ENCODE assay signal across 1 cellular context in the genomic region with DNA sequence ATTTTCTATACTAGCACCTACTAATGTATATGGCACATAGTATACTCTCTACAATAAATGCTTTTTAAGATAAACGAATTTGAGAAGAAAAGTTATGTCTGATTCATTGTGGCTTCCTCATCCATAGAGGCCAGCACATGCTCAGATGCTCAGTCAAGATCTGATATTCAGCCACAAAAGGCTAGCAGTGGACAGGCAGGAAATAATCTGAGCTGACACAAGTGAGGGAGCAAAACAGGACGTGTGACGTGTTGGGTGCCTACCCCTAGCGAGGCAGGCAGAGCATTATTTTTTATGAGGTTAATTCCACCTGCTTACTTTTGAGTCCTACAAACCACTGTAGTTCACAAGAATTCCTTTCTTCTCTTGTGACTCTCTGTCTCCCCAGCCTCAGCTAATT.
TF ChIP-seq lines count a peak whose summit lies in the region.

No MANE protein-coding gene starts in this region.

TF ChIP-seq in K562, 482 proteins besides CTCF, POLR2A, EP300 and RAD21 (continued from another document):
- TF ChIP-seq PTBP1 (IDR thresholded peaks at IDR 0.05; ENCODE audit: low read depth, low read length) (no peak), XRCC3 (IDR thresholded peaks at IDR 0.05) (no peak), LEF1 (IDR thresholded peaks at IDR 0.05) (no peak), ZKSCAN3 (CRISPR knock-in tag; IDR thresholded peaks at IDR 0.05) (no peak), ERF (CRISPR knock-in tag; IDR thresholded peaks at IDR 0.05) (0 out of 2 replicates have a peak, but pooled peaks have one; percentile 10), CREM (IDR thresholded peaks at IDR 0.05; ENCODE audit: low read depth) (peak; percentile 65), ATF1 (CRISPR knock-in tag; IDR thresholded peaks at IDR 0.05) (no peak), ATF1 (tag; IDR thresholded peaks at IDR 0.05) (0 out of 2 replicates have a peak, but pooled peaks have one; percentile 25), TEAD4 (IDR thresholded peaks at IDR 0.05; ENCODE audit: low read length) (peak; percentile 13; the same call in 1 of the 2 replicates), TEAD4 (CRISPR knock-in tag; IDR thresholded peaks at IDR 0.05; ENCODE audit: borderline replicate concordance) (no peak), SMAD4 (CRISPR knock-in tag; conservative IDR thresholded peaks at IDR 0.05) (0 out of 2 replicates have a peak, but pooled peaks have one; percentile 26), SP1 (CRISPR knock-in tag; IDR thresholded peaks at IDR 0.05) (no peak), CTBP1 (IDR thresholded peaks at IDR 0.05; ENCODE audit: borderline replicate concordance) (0 out of 2 replicates have a peak, but pooled peaks have one; percentile 17), CAMTA2 (CRISPR knock-in tag; conservative IDR thresholded peaks at IDR 0.05) (no peak), ZNF175 (CRISPR knock-in tag; IDR thresholded peaks at IDR 0.05; ENCODE audit: low read depth) (peak; percentile 73; the same call in 1 of the 2 replicates), CEBPB (tag; IDR thresholded peaks at IDR 0.05) (no peak), RCOR1 (IDR thresholded peaks at IDR 0.05; ENCODE audit: borderline replicate concordance in 1 of 2, low read depth in 2 of 2, low read length in 2 of 2) (peak in 1 of 2 experiments; percentile 58; a peak in 2 of 4 replicates), NR2C2 (CRISPR knock-in tag; IDR thresholded peaks at IDR 0.05) (no peak), NR2C2 (tag; IDR thresholded peaks at IDR 0.05) (peak; percentile 25; the same call in 1 of the 2 replicates), BHLHE40 (IDR thresholded peaks at IDR 0.05; ENCODE audit: low read length) (0 out of 2 replicates have a peak, but pooled peaks have one; percentile 39), JUND (IDR thresholded peaks at IDR 0.05; ENCODE audit: borderline replicate concordance, low read depth, low read length) (no peak), JUND (tag; IDR thresholded peaks at IDR 0.05; ENCODE audit: borderline replicate concordance, low read depth, low read length) (no peak; the same call in 2 of the 3 replicates), SMC3 (conservative IDR thresholded peaks at IDR 0.05; ENCODE audit: insufficient read depth, low read depth, low read length) (no peak), MAFF (IDR thresholded peaks at IDR 0.05; ENCODE audit: low read length) (no peak), FOXJ3 (CRISPR knock-in tag; IDR thresholded peaks at IDR 0.05) (no peak), NEUROD1 (IDR thresholded peaks at IDR 0.05; ENCODE audit: borderline replicate concordance, low read depth, low read length, partially characterized antibody) (no peak)
- TF ChIP-seq, protein P1, sequence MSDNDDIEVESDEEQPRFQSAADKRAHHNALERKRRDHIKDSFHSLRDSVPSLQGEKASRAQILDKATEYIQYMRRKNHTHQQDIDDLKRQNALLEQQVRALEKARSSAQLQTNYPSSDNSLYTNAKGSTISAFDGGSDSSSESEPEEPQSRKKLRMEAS (CRISPR knock-in tag; IDR thresholded peaks at IDR 0.05): peak; percentile 70
- TF ChIP-seq, protein P2, sequence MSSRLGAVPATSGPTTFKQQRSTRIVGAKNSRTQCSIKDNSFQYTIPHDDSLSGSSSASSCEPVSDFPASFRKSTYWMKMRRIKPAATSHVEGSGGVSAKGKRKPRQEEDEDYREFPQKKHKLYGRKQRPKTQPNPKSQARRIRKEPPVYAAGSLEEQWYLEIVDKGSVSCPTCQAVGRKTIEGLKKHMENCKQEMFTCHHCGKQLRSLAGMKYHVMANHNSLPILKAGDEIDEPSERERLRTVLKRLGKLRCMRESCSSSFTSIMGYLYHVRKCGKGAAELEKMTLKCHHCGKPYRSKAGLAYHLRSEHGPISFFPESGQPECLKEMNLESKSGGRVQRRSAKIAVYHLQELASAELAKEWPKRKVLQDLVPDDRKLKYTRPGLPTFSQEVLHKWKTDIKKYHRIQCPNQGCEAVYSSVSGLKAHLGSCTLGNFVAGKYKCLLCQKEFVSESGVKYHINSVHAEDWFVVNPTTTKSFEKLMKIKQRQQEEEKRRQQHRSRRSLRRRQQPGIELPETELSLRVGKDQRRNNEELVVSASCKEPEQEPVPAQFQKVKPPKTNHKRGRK (tag; IDR thresholded peaks at IDR 0.05): no peak
- TF ChIP-seq, protein P3, sequence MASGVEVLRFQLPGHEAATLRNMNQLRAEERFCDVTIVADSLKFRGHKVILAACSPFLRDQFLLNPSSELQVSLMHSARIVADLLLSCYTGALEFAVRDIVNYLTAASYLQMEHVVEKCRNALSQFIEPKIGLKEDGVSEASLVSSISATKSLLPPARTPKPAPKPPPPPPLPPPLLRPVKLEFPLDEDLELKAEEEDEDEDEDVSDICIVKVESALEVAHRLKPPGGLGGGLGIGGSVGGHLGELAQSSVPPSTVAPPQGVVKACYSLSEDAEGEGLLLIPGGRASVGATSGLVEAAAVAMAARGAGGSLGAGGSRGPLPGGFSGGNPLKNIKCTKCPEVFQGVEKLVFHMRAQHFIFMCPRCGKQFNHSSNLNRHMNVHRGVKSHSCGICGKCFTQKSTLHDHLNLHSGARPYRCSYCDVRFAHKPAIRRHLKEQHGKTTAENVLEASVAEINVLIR (CRISPR knock-in tag; IDR thresholded peaks at IDR 0.05): peak; percentile 53
- TF ChIP-seq, protein P4, sequence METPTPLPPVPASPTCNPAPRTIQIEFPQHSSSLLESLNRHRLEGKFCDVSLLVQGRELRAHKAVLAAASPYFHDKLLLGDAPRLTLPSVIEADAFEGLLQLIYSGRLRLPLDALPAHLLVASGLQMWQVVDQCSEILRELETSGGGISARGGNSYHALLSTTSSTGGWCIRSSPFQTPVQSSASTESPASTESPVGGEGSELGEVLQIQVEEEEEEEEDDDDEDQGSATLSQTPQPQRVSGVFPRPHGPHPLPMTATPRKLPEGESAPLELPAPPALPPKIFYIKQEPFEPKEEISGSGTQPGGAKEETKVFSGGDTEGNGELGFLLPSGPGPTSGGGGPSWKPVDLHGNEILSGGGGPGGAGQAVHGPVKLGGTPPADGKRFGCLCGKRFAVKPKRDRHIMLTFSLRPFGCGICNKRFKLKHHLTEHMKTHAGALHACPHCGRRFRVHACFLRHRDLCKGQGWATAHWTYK (CRISPR knock-in tag; IDR thresholded peaks at IDR 0.05): 0 out of 2 replicates have a peak, but pooled peaks have one; percentile 34
- TF ChIP-seq, protein P5, sequence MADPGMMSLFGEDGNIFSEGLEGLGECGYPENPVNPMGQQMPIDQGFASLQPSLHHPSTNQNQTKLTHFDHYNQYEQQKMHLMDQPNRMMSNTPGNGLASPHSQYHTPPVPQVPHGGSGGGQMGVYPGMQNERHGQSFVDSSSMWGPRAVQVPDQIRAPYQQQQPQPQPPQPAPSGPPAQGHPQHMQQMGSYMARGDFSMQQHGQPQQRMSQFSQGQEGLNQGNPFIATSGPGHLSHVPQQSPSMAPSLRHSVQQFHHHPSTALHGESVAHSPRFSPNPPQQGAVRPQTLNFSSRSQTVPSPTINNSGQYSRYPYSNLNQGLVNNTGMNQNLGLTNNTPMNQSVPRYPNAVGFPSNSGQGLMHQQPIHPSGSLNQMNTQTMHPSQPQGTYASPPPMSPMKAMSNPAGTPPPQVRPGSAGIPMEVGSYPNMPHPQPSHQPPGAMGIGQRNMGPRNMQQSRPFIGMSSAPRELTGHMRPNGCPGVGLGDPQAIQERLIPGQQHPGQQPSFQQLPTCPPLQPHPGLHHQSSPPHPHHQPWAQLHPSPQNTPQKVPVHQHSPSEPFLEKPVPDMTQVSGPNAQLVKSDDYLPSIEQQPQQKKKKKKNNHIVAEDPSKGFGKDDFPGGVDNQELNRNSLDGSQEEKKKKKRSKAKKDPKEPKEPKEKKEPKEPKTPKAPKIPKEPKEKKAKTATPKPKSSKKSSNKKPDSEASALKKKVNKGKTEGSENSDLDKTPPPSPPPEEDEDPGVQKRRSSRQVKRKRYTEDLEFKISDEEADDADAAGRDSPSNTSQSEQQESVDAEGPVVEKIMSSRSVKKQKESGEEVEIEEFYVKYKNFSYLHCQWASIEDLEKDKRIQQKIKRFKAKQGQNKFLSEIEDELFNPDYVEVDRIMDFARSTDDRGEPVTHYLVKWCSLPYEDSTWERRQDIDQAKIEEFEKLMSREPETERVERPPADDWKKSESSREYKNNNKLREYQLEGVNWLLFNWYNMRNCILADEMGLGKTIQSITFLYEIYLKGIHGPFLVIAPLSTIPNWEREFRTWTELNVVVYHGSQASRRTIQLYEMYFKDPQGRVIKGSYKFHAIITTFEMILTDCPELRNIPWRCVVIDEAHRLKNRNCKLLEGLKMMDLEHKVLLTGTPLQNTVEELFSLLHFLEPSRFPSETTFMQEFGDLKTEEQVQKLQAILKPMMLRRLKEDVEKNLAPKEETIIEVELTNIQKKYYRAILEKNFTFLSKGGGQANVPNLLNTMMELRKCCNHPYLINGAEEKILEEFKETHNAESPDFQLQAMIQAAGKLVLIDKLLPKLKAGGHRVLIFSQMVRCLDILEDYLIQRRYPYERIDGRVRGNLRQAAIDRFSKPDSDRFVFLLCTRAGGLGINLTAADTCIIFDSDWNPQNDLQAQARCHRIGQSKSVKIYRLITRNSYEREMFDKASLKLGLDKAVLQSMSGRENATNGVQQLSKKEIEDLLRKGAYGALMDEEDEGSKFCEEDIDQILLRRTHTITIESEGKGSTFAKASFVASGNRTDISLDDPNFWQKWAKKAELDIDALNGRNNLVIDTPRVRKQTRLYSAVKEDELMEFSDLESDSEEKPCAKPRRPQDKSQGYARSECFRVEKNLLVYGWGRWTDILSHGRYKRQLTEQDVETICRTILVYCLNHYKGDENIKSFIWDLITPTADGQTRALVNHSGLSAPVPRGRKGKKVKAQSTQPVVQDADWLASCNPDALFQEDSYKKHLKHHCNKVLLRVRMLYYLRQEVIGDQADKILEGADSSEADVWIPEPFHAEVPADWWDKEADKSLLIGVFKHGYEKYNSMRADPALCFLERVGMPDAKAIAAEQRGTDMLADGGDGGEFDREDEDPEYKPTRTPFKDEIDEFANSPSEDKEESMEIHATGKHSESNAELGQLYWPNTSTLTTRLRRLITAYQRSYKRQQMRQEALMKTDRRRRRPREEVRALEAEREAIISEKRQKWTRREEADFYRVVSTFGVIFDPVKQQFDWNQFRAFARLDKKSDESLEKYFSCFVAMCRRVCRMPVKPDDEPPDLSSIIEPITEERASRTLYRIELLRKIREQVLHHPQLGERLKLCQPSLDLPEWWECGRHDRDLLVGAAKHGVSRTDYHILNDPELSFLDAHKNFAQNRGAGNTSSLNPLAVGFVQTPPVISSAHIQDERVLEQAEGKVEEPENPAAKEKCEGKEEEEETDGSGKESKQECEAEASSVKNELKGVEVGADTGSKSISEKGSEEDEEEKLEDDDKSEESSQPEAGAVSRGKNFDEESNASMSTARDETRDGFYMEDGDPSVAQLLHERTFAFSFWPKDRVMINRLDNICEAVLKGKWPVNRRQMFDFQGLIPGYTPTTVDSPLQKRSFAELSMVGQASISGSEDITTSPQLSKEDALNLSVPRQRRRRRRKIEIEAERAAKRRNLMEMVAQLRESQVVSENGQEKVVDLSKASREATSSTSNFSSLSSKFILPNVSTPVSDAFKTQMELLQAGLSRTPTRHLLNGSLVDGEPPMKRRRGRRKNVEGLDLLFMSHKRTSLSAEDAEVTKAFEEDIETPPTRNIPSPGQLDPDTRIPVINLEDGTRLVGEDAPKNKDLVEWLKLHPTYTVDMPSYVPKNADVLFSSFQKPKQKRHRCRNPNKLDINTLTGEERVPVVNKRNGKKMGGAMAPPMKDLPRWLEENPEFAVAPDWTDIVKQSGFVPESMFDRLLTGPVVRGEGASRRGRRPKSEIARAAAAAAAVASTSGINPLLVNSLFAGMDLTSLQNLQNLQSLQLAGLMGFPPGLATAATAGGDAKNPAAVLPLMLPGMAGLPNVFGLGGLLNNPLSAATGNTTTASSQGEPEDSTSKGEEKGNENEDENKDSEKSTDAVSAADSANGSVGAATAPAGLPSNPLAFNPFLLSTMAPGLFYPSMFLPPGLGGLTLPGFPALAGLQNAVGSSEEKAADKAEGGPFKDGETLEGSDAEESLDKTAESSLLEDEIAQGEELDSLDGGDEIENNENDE (IDR thresholded peaks at IDR 0.05; ENCODE audit: low read depth, low read length): no peak
- TF ChIP-seq, protein P6, sequence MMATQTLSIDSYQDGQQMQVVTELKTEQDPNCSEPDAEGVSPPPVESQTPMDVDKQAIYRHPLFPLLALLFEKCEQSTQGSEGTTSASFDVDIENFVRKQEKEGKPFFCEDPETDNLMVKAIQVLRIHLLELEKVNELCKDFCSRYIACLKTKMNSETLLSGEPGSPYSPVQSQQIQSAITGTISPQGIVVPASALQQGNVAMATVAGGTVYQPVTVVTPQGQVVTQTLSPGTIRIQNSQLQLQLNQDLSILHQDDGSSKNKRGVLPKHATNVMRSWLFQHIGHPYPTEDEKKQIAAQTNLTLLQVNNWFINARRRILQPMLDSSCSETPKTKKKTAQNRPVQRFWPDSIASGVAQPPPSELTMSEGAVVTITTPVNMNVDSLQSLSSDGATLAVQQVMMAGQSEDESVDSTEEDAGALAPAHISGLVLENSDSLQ (IDR thresholded peaks at IDR 0.05): 0 out of 2 replicates have a peak, but pooled peaks have one; percentile 14
TF ChIP-seq in K562: peak in this region for 21.
